In genomic region chr4:139743027-139743426, GRCh38 we compare ENCODE assay signal across 19 cellular contexts.
"Had no signal": no experiment of that assay in that cellular context is flagged by ENCODE, and none has a peak within 500 bp of the region (broad histone marks: within the 10 kb centered on the region; RNA-seq: fewer than 3 reads in every experiment).

No MANE protein-coding gene starts in this region.

- H3K27me3 Mint-ChIP-seq: stimulated activated naive CD8-positive, alpha-beta T cell treated with anti-CD3 and anti-CD28 coated beads, Interleukin-15, Interleukin-2, amounts not matched to agents 100 ng/mL and 50 ng/mL, for 24 hours had no signal

- H3K4me3 Mint-ChIP-seq: activated CD4-positive, alpha-beta memory T cell treated with anti-CD3 and anti-CD28 coated beads, Interleukin-2, amount 10 ng/mL, durations not matched to agents 7 days and 5 days; activated CD8-positive, alpha-beta memory T cell treated with anti-CD3 and anti-CD28 coated beads, Interleukin-2, amount 10 ng/mL, durations not matched to agents 7 days and 5 days; activated naive CD8-positive, alpha-beta T cell treated with anti-CD3 and anti-CD28 coated beads for 36 hours; activated T-helper 17 cell treated with anti-CD3 and anti-CD28 coated beads, Interleukin-2, amount 50 U/mL, for 72 hours; immature natural killer cell; natural killer cell treated with Interleukin-12 subunit alpha and Interleukin-12 subunit beta and Interleukin-15 and Interleukin-18, amount 100 ng/mL, for 72 hours; stimulated activated naive CD8-positive, alpha-beta T cell treated with anti-CD3 and anti-CD28 coated beads, Interleukin-15, Interleukin-2, amounts not matched to agents 100 ng/mL and 50 ng/mL, for 24 hours; T-helper 2 cell treated with Interferon-gamma antibody and Interleukin-4, amounts not matched to agents 5 μg/mL and 100 μg/mL, for 36 hours had no signal

- H3K4me1 Mint-ChIP-seq: activated CD4-positive, alpha-beta memory T cell treated with anti-CD3 and anti-CD28 coated beads, Interleukin-2, amount 10 ng/mL, durations not matched to agents 7 days and 5 days; activated naive CD8-positive, alpha-beta T cell treated with anti-CD3 and anti-CD28 coated beads for 36 hours; activated T-helper 17 cell treated with anti-CD3 and anti-CD28 coated beads, Interleukin-2, amount 50 U/mL, for 72 hours had no signal

- H3K27ac Mint-ChIP-seq: activated CD4-positive, alpha-beta memory T cell treated with anti-CD3 and anti-CD28 coated beads, Interleukin-2, amount 10 ng/mL, durations not matched to agents 7 days and 5 days; activated CD8-positive, alpha-beta memory T cell treated with anti-CD3 and anti-CD28 coated beads, Interleukin-2, amount 10 ng/mL, durations not matched to agents 7 days and 5 days; activated naive CD8-positive, alpha-beta T cell treated with anti-CD3 and anti-CD28 coated beads for 36 hours; activated T-helper 17 cell treated with anti-CD3 and anti-CD28 coated beads, Interleukin-2, amount 50 U/mL, for 72 hours; immature natural killer cell; stimulated activated naive CD8-positive, alpha-beta T cell treated with anti-CD3 and anti-CD28 coated beads, Interleukin-15, Interleukin-2, amounts not matched to agents 100 ng/mL and 50 ng/mL, for 24 hours; T-helper 2 cell treated with Interferon-gamma antibody and Interleukin-4, amounts not matched to agents 5 μg/mL and 100 μg/mL, for 36 hours had no signal

- H3K9me3 Mint-ChIP-seq: activated CD4-positive, alpha-beta memory T cell treated with anti-CD3 and anti-CD28 coated beads, Interleukin-2, amount 10 ng/mL, durations not matched to agents 7 days and 5 days; activated naive CD8-positive, alpha-beta T cell treated with anti-CD3 and anti-CD28 coated beads for 36 hours; activated T-helper 17 cell treated with anti-CD3 and anti-CD28 coated beads, Interleukin-2, amount 50 U/mL, for 72 hours; immature natural killer cell; natural killer cell treated with Interleukin-12 subunit alpha and Interleukin-12 subunit beta and Interleukin-15 and Interleukin-18, amount 100 ng/mL, for 72 hours; stimulated activated naive CD8-positive, alpha-beta T cell treated with anti-CD3 and anti-CD28 coated beads, Interleukin-15, Interleukin-2, amounts not matched to agents 100 ng/mL and 50 ng/mL, for 24 hours; T-helper 2 cell treated with Interferon-gamma antibody and Interleukin-4, amounts not matched to agents 5 μg/mL and 100 μg/mL, for 36 hours had no signal

- H3K27ac ChIP-seq: gastrocnemius medialis, transverse colon had no signal

- DNase-seq: activated CD4-positive, alpha-beta memory T cell treated with anti-CD3 and anti-CD28 coated beads, Interleukin-2, amount 10 ng/mL, durations not matched to agents 7 days and 5 days; activated CD4-positive, alpha-beta T cell treated with anti-CD3 and anti-CD28 coated beads for 48 hours; activated CD4-positive, CD25-positive, alpha-beta regulatory T cell; activated CD8-positive, alpha-beta memory T cell treated with anti-CD3 and anti-CD28 coated beads, Interleukin-2, amount 10 ng/mL, durations not matched to agents 7 days and 5 days; activated naive CD4-positive, alpha-beta T cell; activated naive CD8-positive, alpha-beta T cell treated with anti-CD3 and anti-CD28 coated beads for 36 hours; activated T-cell treated with anti-CD3 and anti-CD28 coated beads, Interleukin-2, amount 50 U/mL, for 1 hour; amniotic stem cell; erythroblast; gastrocnemius medialis; immature natural killer cell; kidney glomerular epithelial cell; posterior cingulate gyrus; right cardiac atrium; transverse colon had no signal

- H3K36me3 Mint-ChIP-seq: activated CD8-positive, alpha-beta memory T cell treated with anti-CD3 and anti-CD28 coated beads, Interleukin-2, amount 10 ng/mL, durations not matched to agents 7 days and 5 days; activated naive CD8-positive, alpha-beta T cell treated with anti-CD3 and anti-CD28 coated beads for 36 hours; immature natural killer cell; natural killer cell treated with Interleukin-12 subunit alpha and Interleukin-12 subunit beta and Interleukin-15 and Interleukin-18, amount 100 ng/mL, for 72 hours had no signal

- ATAC-seq: activated CD8-positive, alpha-beta memory T cell treated with anti-CD3 and anti-CD28 coated beads, Interleukin-2, amount 10 ng/mL, durations not matched to agents 7 days and 5 days; activated T-helper 17 cell treated with anti-CD3 and anti-CD28 coated beads, Interleukin-2, amount 50 U/mL, for 72 hours; gastrocnemius medialis; right cardiac atrium had no signal
